Comparison of ENCODE assay signal across 1 cellular context in genomic region chr1:58561635-58562034, GRCh38.
TF ChIP-seq lines count a peak whose summit lies in the region.

No MANE protein-coding gene starts in this region.

TF ChIP-seq in HepG2, 621 proteins besides CTCF, POLR2A, EP300 and RAD21:
- TF ChIP-seq ZNF790 (CRISPR knock-in tag; IDR thresholded peaks at IDR 0.05; ENCODE audit: borderline replicate concordance): no peak
- TF ChIP-seq ZNF574 (CRISPR knock-in tag; IDR thresholded peaks at IDR 0.05): no peak
- no peak for TF ChIP-seq ZNF234 (CRISPR knock-in tag; conservative IDR thresholded peaks at IDR 0.05)
- no peak for TF ChIP-seq CEBPB (IDR thresholded peaks at IDR 0.05; ENCODE audit: borderline replicate concordance, low read depth, low read length)
- TF ChIP-seq GTF3A (CRISPR knock-in tag; conservative IDR thresholded peaks at IDR 0.05): no peak
- no peak for TF ChIP-seq SP4 (CRISPR knock-in tag; IDR thresholded peaks at IDR 0.05)
- TF ChIP-seq ZNF12 (CRISPR knock-in tag; IDR thresholded peaks at IDR 0.05): no peak
- no peak for TF ChIP-seq TARDBP (CRISPR knock-in tag; IDR thresholded peaks at IDR 0.05)
- TF ChIP-seq KDM1A (CRISPR knock-in tag; IDR thresholded peaks at IDR 0.05): no peak
- TF ChIP-seq ZBTB40 (IDR thresholded peaks at IDR 0.05): no peak
- TF ChIP-seq ZBTB40 (CRISPR knock-in tag; IDR thresholded peaks at IDR 0.05): no peak
- no peak for TF ChIP-seq ZSCAN12 (CRISPR knock-in tag; IDR thresholded peaks at IDR 0.05)
- no peak for TF ChIP-seq AFF4 (CRISPR knock-in tag; IDR thresholded peaks at IDR 0.05)
- no peak for TF ChIP-seq ZXDC (CRISPR knock-in tag; IDR thresholded peaks at IDR 0.05)
- no peak for TF ChIP-seq HOMEZ (CRISPR knock-in tag; IDR thresholded peaks at IDR 0.05; ENCODE audit: low read depth)
- TF ChIP-seq ZBTB49 (CRISPR knock-in tag; IDR thresholded peaks at IDR 0.05; ENCODE audit: borderline replicate concordance): no peak
- no peak for TF ChIP-seq ZNF282 (IDR thresholded peaks at IDR 0.05; ENCODE audit: partially characterized antibody)
- TF ChIP-seq ZNF615 (CRISPR knock-in tag; IDR thresholded peaks at IDR 0.05; ENCODE audit: borderline replicate concordance): no peak
- no peak for TF ChIP-seq TAF15 (IDR thresholded peaks at IDR 0.05; ENCODE audit: low read depth, low read length, poor library complexity, severe bottlenecking)
